ENCODE assay signal across 8 cellular contexts in genomic region chr11:8682219-8683114, GRCh38. TPM values are rescaled to one million over a fixed set of nuclear protein-coding genes. Genes with fewer than 3 reads are reported as not detected.
A peak's percentile ranks its signal among the peaks of the same experiment; 100 is the strongest.
DNase-seq lines count a peak whose midpoint lies in the region; ATAC-seq and TF ChIP-seq lines count a peak whose summit lies in the region.

Gene RPL27A (plus strand): TSS chr11:8682792. CDS start chr11:8682814, 22 bp downstream.
Gene TRIM66 (minus strand): TSS chr11:8682665. CDS start chr11:8672274, 10,391 bp downstream.

- H3K27me3 ChIP-seq in H7 (ENCODE audit: control insufficient read depth, insufficient read depth, low read length) (no peaks in the 10 kb centered on the region), Loucy (ENCODE audit: insufficient read depth, low read length, poor library complexity, severe bottlenecking) (peaks cover 6% of the 10 kb centered on the region), RWPE2 (ENCODE audit: insufficient read depth, poor library complexity, severe bottlenecking) (no peaks in the 10 kb centered on the region)

- H3K36me3 ChIP-seq in H7 (replicated peaks; ENCODE audit: control insufficient read depth, insufficient read depth, low read length) (peaks cover 24% of the 10 kb centered on the region), Loucy (ENCODE audit: insufficient read depth, low read length) (peaks cover 28% of the 10 kb centered on the region; the same call in 1 of the 2 replicates), RWPE2 (ENCODE audit: low read depth) (peaks cover 47% of the 10 kb centered on the region)

- H3K79me2 ChIP-seq in Loucy (ENCODE audit: insufficient read depth, low read length), result peaks cover 55% of the 10 kb centered on the region

- peaks cover 37% of the 10 kb centered on the region for H4K20me1 ChIP-seq in Loucy (ENCODE audit: insufficient read depth, low read length, poor library complexity, severe bottlenecking)

- no peaks in the 10 kb centered on the region for H3F3A ChIP-seq in Loucy (ENCODE audit: low read depth)

- ATAC-seq in RWPE2 (ENCODE audit: low read depth), result peak; percentile 91
- ATAC-seq in stimulated activated naive CD8-positive, alpha-beta T cell treated with anti-CD3 and anti-CD28 coated beads, Interleukin-15, Interleukin-2, amounts not matched to agents 100 U/mL and 50 U/mL, for 24 hours, result peak; percentile 96

- H3K4me1 ChIP-seq in Loucy (ENCODE audit: insufficient read depth, low read length, poor library complexity, severe bottlenecking), result peaks cover 27% of the 10 kb centered on the region
- H3K4me1 ChIP-seq in RWPE2 (ENCODE audit: insufficient read depth, poor library complexity, severe bottlenecking), result peaks cover 18% of the 10 kb centered on the region

- H3K4me3 Mint-ChIP-seq in activated T-helper 2 cell treated with anti-CD3 and anti-CD28 coated beads, Interferon-gamma antibody, Interleukin-2, Interleukin-4, amounts not matched to agents 10 μg/mL and 5 μg/mL and 100 μg/mL, durations not matched to agents 14 hours and 24 hours and 36 hours (ENCODE audit: low read depth), result peak within 1 kb of the TSS; percentile 96
- H3K4me3 Mint-ChIP-seq in nephron, result peak within 1 kb of the TSS; percentile 87 to 98 (median 92)

- peak within 1 kb of the TSS; percentile 85 for H3K27ac ChIP-seq in RWPE2 (ENCODE audit: poor library complexity, severe bottlenecking)

- H3K27ac Mint-ChIP-seq in activated T-helper 2 cell treated with anti-CD3 and anti-CD28 coated beads, Interferon-gamma antibody, Interleukin-2, Interleukin-4, amounts not matched to agents 10 μg/mL and 5 μg/mL and 100 μg/mL, durations not matched to agents 14 hours and 24 hours and 36 hours, result peak within 1 kb of the TSS; percentile 92
- H3K27ac Mint-ChIP-seq in nephron, result peak within 1 kb of the TSS; percentile 72 to 99 (median 99)

- H3K9ac ChIP-seq in Loucy (ENCODE audit: low read depth, low read length, poor library complexity, severe bottlenecking), result peak within 1 kb of the TSS; percentile 99

- peak; percentile 98 for DNase-seq in ELR (ENCODE audit: low read depth)
- DNase-seq in H7, result peak; percentile 94
- DNase-seq in RWPE2 (ENCODE audit: low spot score), result peak; percentile 96
- DNase-seq in activated T-helper 2 cell treated with anti-CD3 and anti-CD28 coated beads, Interferon-gamma antibody, Interleukin-2, Interleukin-4, amounts not matched to agents 10 μg/mL and 5 μg/mL and 100 μg/mL, durations not matched to agents 14 hours and 24 hours and 36 hours (ENCODE audit: low spot score), result peak; percentile 98
- DNase-seq in fibroblast of peridontal ligament (ENCODE audit: extremely low read depth), result peak; percentile 96
- DNase-seq in stimulated activated naive CD8-positive, alpha-beta T cell treated with anti-CD3 and anti-CD28 coated beads, Interleukin-15, Interleukin-2, amounts not matched to agents 100 U/mL and 50 U/mL, for 24 hours, result peak; percentile 99

- peak within 1 kb of the TSS; percentile 89 for H3K4me2 ChIP-seq in Loucy (ENCODE audit: low read depth, low read length, poor library complexity, severe bottlenecking)

- H2AFZ ChIP-seq in Loucy (ENCODE audit: low read length), result peak within 1 kb of the TSS; percentile 78

- no peaks in the 10 kb centered on the region for H3K9me2 ChIP-seq in Loucy (replicated peaks; ENCODE audit: low read depth, low read length)

- TF ChIP-seq CTCF in Loucy (conservative IDR thresholded peaks at IDR 0.05; ENCODE audit: low read length) (no peak), RWPE2 (IDR thresholded peaks at IDR 0.05; ENCODE audit: poor library complexity, severe bottlenecking) (no peak), nephron (IDR thresholded peaks at IDR 0.05; ENCODE audit: unreplicated experiment in 3 of 3) (peak in 1 of 3 experiments; percentile 10)

- no peaks in the 10 kb centered on the region for H3K9me3 Mint-ChIP-seq in activated T-helper 2 cell treated with anti-CD3 and anti-CD28 coated beads, Interferon-gamma antibody, Interleukin-2, Interleukin-4, amounts not matched to agents 10 μg/mL and 5 μg/mL and 100 μg/mL, durations not matched to agents 14 hours and 24 hours and 36 hours
- no peaks in the 10 kb centered on the region for H3K9me3 Mint-ChIP-seq in nephron

- peaks cover 36% of the 10 kb centered on the region for H3K4me1 Mint-ChIP-seq in activated T-helper 2 cell treated with anti-CD3 and anti-CD28 coated beads, Interferon-gamma antibody, Interleukin-2, Interleukin-4, amounts not matched to agents 10 μg/mL and 5 μg/mL and 100 μg/mL, durations not matched to agents 14 hours and 24 hours and 36 hours (ENCODE audit: low read depth)
- H3K4me1 Mint-ChIP-seq in nephron, result peaks cover 38% of the 10 kb centered on the region

- peaks cover 70% of the 10 kb centered on the region for H3K36me3 Mint-ChIP-seq in activated T-helper 2 cell treated with anti-CD3 and anti-CD28 coated beads, Interferon-gamma antibody, Interleukin-2, Interleukin-4, amounts not matched to agents 10 μg/mL and 5 μg/mL and 100 μg/mL, durations not matched to agents 14 hours and 24 hours and 36 hours (ENCODE audit: low read depth)
- peaks cover 38% of the 10 kb centered on the region for H3K36me3 Mint-ChIP-seq in nephron (ENCODE audit: low read depth)

- H3K9me3 ChIP-seq in Loucy (ENCODE audit: insufficient read depth, low read depth, low read length), result no peaks in the 10 kb centered on the region
- no peaks in the 10 kb centered on the region for H3K9me3 ChIP-seq in RWPE2 (ENCODE audit: severe bottlenecking)

- peak within 1 kb of the TSS; percentile 98 for H3K4me3 ChIP-seq in H7 (ENCODE audit: insufficient read depth, low read depth, low read length)
- peak within 1 kb of the TSS; percentile 94 for H3K4me3 ChIP-seq in Loucy (ENCODE audit: low read length, poor library complexity, severe bottlenecking)
- peak within 1 kb of the TSS; percentile 88 for H3K4me3 ChIP-seq in RWPE2 (ENCODE audit: severe bottlenecking)

- no peaks in the 10 kb centered on the region for H3K27me3 Mint-ChIP-seq in activated T-helper 2 cell treated with anti-CD3 and anti-CD28 coated beads, Interferon-gamma antibody, Interleukin-2, Interleukin-4, amounts not matched to agents 10 μg/mL and 5 μg/mL and 100 μg/mL, durations not matched to agents 14 hours and 24 hours and 36 hours (ENCODE audit: low read depth)
- no peaks in the 10 kb centered on the region for H3K27me3 Mint-ChIP-seq in nephron (ENCODE audit: low read depth)

- intact Hi-C loops in activated T-helper 2 cell treated with anti-CD3 and anti-CD28 coated beads, Interferon-gamma antibody, Interleukin-2, Interleukin-4, amounts not matched to agents 10 μg/mL and 5 μg/mL and 100 μg/mL, durations not matched to agents 14 hours and 24 hours and 36 hours (cut with micrococcal nuclease), result loop anchor here (1.0 to 10.0 kb wide), 6 partner anchors 8 to 892 kb away; partner anchors contain the start of genes EIF3F, TMEM9B and WEE1

RNA-seq across cellular contexts. Expression of gene RPL27A, which starts in this region (rescaled TPM):
- total RNA-seq in H7 (2014; rRNA removed; shearing (Covaris generic)), result 901 and 1,070 TPM in 2 replicates
- 749 and 766 TPM in 2 replicates for total RNA-seq in activated T-helper 2 cell treated with anti-CD3 and anti-CD28 coated beads, Interferon-gamma antibody, Interleukin-2, Interleukin-4, amounts not matched to agents 10 μg/mL and 5 μg/mL and 100 μg/mL, durations not matched to agents 14 hours and 24 hours and 36 hours

RNA-seq across cellular contexts. Expression of gene TRIM66, which starts in this region (rescaled TPM):
- total RNA-seq in H7 (2014; rRNA removed; shearing (Covaris generic)), result 0.83 and 0.96 TPM in 2 replicates
- total RNA-seq in activated T-helper 2 cell treated with anti-CD3 and anti-CD28 coated beads, Interferon-gamma antibody, Interleukin-2, Interleukin-4, amounts not matched to agents 10 μg/mL and 5 μg/mL and 100 μg/mL, durations not matched to agents 14 hours and 24 hours and 36 hours, result 13.6 and 14.6 TPM in 2 replicates

Comparison
In these comparisons a context has a peak if more than half of its experiments do, and no peak if none do; other contexts are left out.
1. Peak in every context shown above with its lines: DNase-seq, ATAC-seq, H3K4me3 ChIP-seq and H3K27ac ChIP-seq.